In the genomic region with DNA sequence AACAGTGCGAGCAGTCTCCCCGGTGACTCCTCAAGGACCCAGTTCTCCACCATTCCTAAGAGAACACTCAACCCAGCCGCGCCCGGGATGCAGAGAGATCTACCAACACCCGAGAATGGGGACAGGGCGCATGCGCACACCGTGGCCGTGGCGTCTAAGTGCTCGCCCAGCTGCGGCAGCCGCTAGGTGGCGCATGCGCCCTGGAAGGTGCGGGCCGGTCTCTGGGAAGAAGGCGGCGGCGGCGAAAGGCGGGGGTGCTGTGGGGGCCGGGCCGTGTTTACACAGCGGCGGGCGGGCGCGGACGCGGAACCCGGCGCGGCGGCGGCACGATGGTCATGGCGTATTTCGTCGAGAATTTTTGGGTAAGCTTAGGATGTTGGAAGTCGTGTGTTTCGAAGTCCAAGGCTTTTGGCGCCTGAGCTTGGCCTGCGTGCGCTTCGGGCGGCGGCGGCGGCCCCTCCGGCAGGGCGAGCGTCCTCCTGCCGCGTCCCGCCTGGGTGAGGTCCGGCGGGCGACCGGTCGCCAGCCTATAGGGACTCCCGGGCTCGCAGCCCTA, we compare ENCODE assay signal across 1 cellular context.
TF ChIP-seq lines count a peak whose summit lies in the region.

Gene FCHO2, plus strand, starts transcription at position 274 of the 556 bp plus-strand sequence. Its CDS starts 56 bp downstream, at position 330.

TF ChIP-seq in neural cell, 6 proteins besides CTCF, POLR2A, EP300 and RAD21 (continued from another document):
- TF ChIP-seq REST (IDR thresholded peaks at IDR 0.05; ENCODE audit: borderline replicate concordance), result peak; percentile 62
- peak; percentile 28 for TF ChIP-seq TAF1 (IDR thresholded peaks at IDR 0.05; ENCODE audit: low read depth)
- peak; percentile 93 for TF ChIP-seq POLR2AphosphoS5 (IDR thresholded peaks at IDR 0.05)
- peak; percentile 65 for TF ChIP-seq SMC3 (conservative IDR thresholded peaks at IDR 0.05; ENCODE audit: poor library complexity)
- TF ChIP-seq EZH2 (IDR thresholded peaks at IDR 0.05; ENCODE audit: borderline replicate concordance, insufficient read depth, low read length, poor library complexity, severe bottlenecking), result no peak
